8 cellular contexts compared by ENCODE assay signal in genomic region chr5:36208786-36209185, GRCh38.
"Had no signal": no experiment of that assay in that cellular context is flagged by ENCODE, and none has a peak within 500 bp of the region (broad histone marks: within the 10 kb centered on the region; RNA-seq: fewer than 3 reads in every experiment).

No MANE protein-coding gene starts in this region.

- H3K27ac ChIP-seq: GM23248 had no signal

- H3K27ac Mint-ChIP-seq: H9, HFFc6, IgD-negative memory B cell had no signal

- DNase-seq: GM23248, GOT3, H9, HCEC 1CT, HFFc6, KG1 had no signal

- H2AFZ ChIP-seq: GM23248 had no signal

- FAIRE-seq: HepG2 had no signal

- H3K4me1 Mint-ChIP-seq: H9, IgD-negative memory B cell had no signal

- ATAC-seq: HepG2 had no signal

- H3K9me3 Mint-ChIP-seq: H9, HFFc6, IgD-negative memory B cell had no signal

- H3K4me3 Mint-ChIP-seq: H9, HFFc6, IgD-negative memory B cell had no signal

- H3K4me3 ChIP-seq: GM23248 had no signal

- H3K9ac ChIP-seq: GM23248 had no signal

- H3K27me3 Mint-ChIP-seq: IgD-negative memory B cell had no signal
